Comparison of ENCODE assay signal across 8 cellular contexts in genomic region chr13:50910483-50910805, GRCh38. TPM values are rescaled to one million over a fixed set of nuclear protein-coding genes. Genes with fewer than 3 reads are reported as not detected.
DNase-seq lines count a peak whose midpoint lies in the region; ATAC-seq and TF ChIP-seq lines count a peak whose summit lies in the region.

No MANE protein-coding gene starts in this region.

- H3K4me1 ChIP-seq in endocrine pancreas (ENCODE audit: control insufficient read depth, insufficient read depth, low read length) = peaks cover 10% of the 10 kb centered on the region
- peaks cover 22% of the 10 kb centered on the region for H3K4me1 ChIP-seq in mesodermal cell (ENCODE audit: control insufficient read depth, insufficient read depth, low read length, poor library complexity, severe bottlenecking)
- H3K4me1 ChIP-seq in uterus = peaks cover 5% of the 10 kb centered on the region in 2 donors

- DNase-seq in DMS 273 (lab: John Stamatoyannopoulos, UW; ENCODE audit: unreplicated experiment) = peak; percentile 71
- no peak for DNase-seq in DMS 273 treated with DMSO at 0.1 percent for 48 hours (lab: John Stamatoyannopoulos, UW)
- DNase-seq in SHP77 (lab: John Stamatoyannopoulos, UW) = peak; percentile 31
- peak in 1 of 2 donors; percentile 49 for DNase-seq in uterus

- H3K27ac ChIP-seq in mesodermal cell (ENCODE audit: low read depth, low read length, severe bottlenecking) (peak overlapping the region; percentile 71), uterus (peak overlapping the region; percentile 95)

- 4 to 9% methylated on average over 7 to 12 of the region's 13 CpGs for WGBS in mesodermal cell (ENCODE audit: insufficient coverage in 2 of 2), 2 experiments

- no peak for TF ChIP-seq POLR2A in uterus (IDR thresholded peaks at IDR 0.05)

- H3K9ac ChIP-seq in endocrine pancreas (ENCODE audit: control insufficient read depth, insufficient read depth, low read length) = peak overlapping the region; percentile 79

- H3K9me3 ChIP-seq in endocrine pancreas (ENCODE audit: control insufficient read depth, low read length) = no peaks in the 10 kb centered on the region
- no peaks in the 10 kb centered on the region for H3K9me3 ChIP-seq in mesodermal cell (ENCODE audit: control insufficient read depth, low read length)
- no peaks in the 10 kb centered on the region for H3K9me3 ChIP-seq in uterus

- intact Hi-C loops in uterus (cut with DNase I; ENCODE audit: low total_unique reads) = no loop called here

- ATAC-seq in HG02981 (IDR thresholded peaks at IDR 0.05; ENCODE audit: unreplicated experiment) (peak; percentile 1), GM18870 (IDR thresholded peaks at IDR 0.05; ENCODE audit: unreplicated experiment) (no peak)

- H3K4me3 ChIP-seq in endocrine pancreas (ENCODE audit: control insufficient read depth, insufficient read depth, low read length) (peak overlapping the region; percentile 66), mesodermal cell (ENCODE audit: extremely low read depth, insufficient read depth, low read length, poor library complexity, severe bottlenecking) (peak overlapping the region; percentile 63), uterus (peak overlapping the region; percentile 80 to 92)

- no peak for TF ChIP-seq CTCF in uterus (IDR thresholded peaks at IDR 0.05)

- no peaks in the 10 kb centered on the region for H3K27me3 ChIP-seq in endocrine pancreas (ENCODE audit: control insufficient read depth, insufficient read depth, low read length)
- no peaks in the 10 kb centered on the region for H3K27me3 ChIP-seq in uterus

- H3K36me3 ChIP-seq in endocrine pancreas (ENCODE audit: control insufficient read depth, insufficient read depth, low read length) (no peaks in the 10 kb centered on the region), mesodermal cell (ENCODE audit: control insufficient read depth, insufficient read depth, low read length) (no peaks in the 10 kb centered on the region), uterus (no peaks in the 10 kb centered on the region)

RNA-seq across cellular contexts. Expression of gene RNASEH2B, which starts 0.9 kb away (rescaled TPM):
- polyA plus RNA-seq in mesodermal cell (2013, experiment 1 of 2) = 24.9 TPM
- polyA plus RNA-seq in mesodermal cell (2013, experiment 2 of 2) = 37.1 TPM
- total RNA-seq in uterus = 100 to 1,000 TPM; 101 to 183 (median 155) TPM
